Comparison of ENCODE assay signal across 8 cellular contexts in the genomic region with DNA sequence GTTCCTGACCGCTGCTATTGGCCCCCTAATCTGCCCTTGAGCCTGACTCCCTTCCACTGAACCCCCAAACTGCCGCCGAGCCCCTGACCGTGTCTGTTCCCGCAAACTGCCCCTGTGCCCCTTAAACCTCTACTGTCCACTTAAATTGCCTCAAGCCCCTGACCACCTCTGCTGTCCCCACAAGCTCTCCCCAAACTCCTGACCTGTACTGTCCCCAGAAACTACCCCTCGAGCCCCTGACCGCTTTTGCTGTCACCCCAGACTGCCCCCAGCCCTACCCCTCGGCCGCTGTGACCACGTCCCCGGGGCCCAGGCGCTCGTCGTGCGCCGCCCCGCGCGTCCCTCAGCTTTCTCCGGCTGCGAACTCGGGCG. TPM values are rescaled to one million over a fixed set of nuclear protein-coding genes. Genes with fewer than 3 reads are reported as not detected.
A peak's percentile ranks its signal among the peaks of the same experiment; 100 is the strongest.
DNase-seq lines count a peak whose midpoint lies in the region; ATAC-seq and TF ChIP-seq lines count a peak whose summit lies in the region.

No MANE protein-coding gene starts in this region.

- H3K4me3 ChIP-seq in heart right ventricle (peak overlapping the region; percentile 73 to 96 (median 82)), mesodermal cell (ENCODE audit: extremely low read depth, insufficient read depth, low read length, poor library complexity, severe bottlenecking) (peak overlapping the region; percentile 85), aorta (ENCODE audit: low read length in 2 of 2) (peak overlapping the region; percentile 65)

- peak overlapping the region in 9 of 10 donors; percentile 49 to 95 (median 90) for H3K27ac ChIP-seq in heart right ventricle
- no peak overlapping the region for H3K27ac ChIP-seq in mesodermal cell (ENCODE audit: low read depth, low read length, severe bottlenecking)
- no peak overlapping the region for H3K27ac ChIP-seq in aorta (ENCODE audit: low read depth in 1 of 2, low read length in 2 of 2)

- intact Hi-C loops in heart right ventricle (cut with DNase I) (loop anchor here in 6 of 10 donors (2.0 to 10.0 kb wide), 5 partner anchors 37 to 60 kb away; partner anchors contain the start of gene ZNF57 (in 3 of the 6)), cardiac septum (cut with DNase I) (loop anchor here (5.0 kb wide), 1 partner anchor 42 kb away; the partner anchor contains the start of gene ZNF57), aorta (cut with DNase I) (no loop called here)

- H3K9me3 ChIP-seq in heart right ventricle (no peaks in the 10 kb centered on the region), mesodermal cell (ENCODE audit: control insufficient read depth, low read length) (no peaks in the 10 kb centered on the region), aorta (ENCODE audit: control insufficient read depth, low read length) (no peaks in the 10 kb centered on the region)

- peaks cover 36% of the 10 kb centered on the region for H3K36me3 Mint-ChIP-seq in brain

- peak overlapping the region; percentile 38 to 99 (median 84) for H3K27ac Mint-ChIP-seq in brain

- H3K4me3 Mint-ChIP-seq in brain = peak overlapping the region; percentile 91 to 99 (median 98)

- WGBS in heart right ventricle, 2 donors = 3% methylated on average over 23 of the region's 23 CpGs
- 4 to 5% methylated on average over 23 of the region's 23 CpGs for WGBS in mesodermal cell (ENCODE audit: insufficient coverage in 2 of 2), 2 experiments
- WGBS in aorta, 2 donors = 2 to 3% methylated on average over 22 to 23 of the region's 23 CpGs

- no peak for DNase-seq in heart right ventricle
- DNase-seq in cardiac septum (ENCODE audit: low spot score) = no peak
- no peak for DNase-seq in aorta
- no peak for DNase-seq in NCI-H2081 (lab: John Stamatoyannopoulos, UW)
- no peak for DNase-seq in iPS-NIHi11 (ENCODE audit: low spot score)
- DNase-seq in inferior parietal cortex (ENCODE audit: extremely low spot score) = no peak

- no peaks in the 10 kb centered on the region for H3K27me3 ChIP-seq in heart right ventricle
- H3K27me3 ChIP-seq in aorta (ENCODE audit: control insufficient read depth in 1 of 2, insufficient read depth in 2 of 2, low read length in 1 of 2) = no peaks in the 10 kb centered on the region

- H3K4me1 ChIP-seq in heart right ventricle (peaks cover 3 to 35% (median 25%) of the 10 kb centered on the region in 9 donors), mesodermal cell (ENCODE audit: control insufficient read depth, insufficient read depth, low read length, poor library complexity, severe bottlenecking) (peaks cover 1% of the 10 kb centered on the region), aorta (ENCODE audit: control insufficient read depth in 1 of 2, insufficient read depth in 2 of 2, low read length in 2 of 2) (no peaks in the 10 kb centered on the region)

- TF ChIP-seq CTCF in heart right ventricle (IDR thresholded peaks at IDR 0.05) (no peak), brain (conservative IDR thresholded peaks at IDR 0.05) (no peak)

- ATAC-seq in heart right ventricle (peak in 1 of 8 donors; percentile 49), aorta (ENCODE audit: low FRiP score) (no peak)

- peaks cover 0 to 8% (median 3%) of the 10 kb centered on the region in 9 donors for H3K36me3 ChIP-seq in heart right ventricle
- peaks cover 9% of the 10 kb centered on the region for H3K36me3 ChIP-seq in mesodermal cell (ENCODE audit: control insufficient read depth, insufficient read depth, low read length)
- H3K36me3 ChIP-seq in aorta (ENCODE audit: control insufficient read depth in 1 of 2, insufficient read depth in 2 of 2, low read length in 1 of 2) = no peaks in the 10 kb centered on the region

- H3K4me1 Mint-ChIP-seq in brain = peaks cover 61% of the 10 kb centered on the region

- peaks cover 0 to 8% (median 3%) of the 10 kb centered on the region in 5 experiments for H3K9me3 Mint-ChIP-seq in brain

- peaks cover 13% of the 10 kb centered on the region for H3K27me3 Mint-ChIP-seq in brain

RNA-seq across cellular contexts. Expression of gene ZNF77, which starts 0.4 kb away (rescaled TPM):
- total RNA-seq in heart right ventricle (1 to 10 TPM; 1.0 to 2.6 (median 2.3) TPM), cardiac septum (2.0 TPM), aorta (1 to 10 TPM; 4.1 to 4.5 TPM)
- polyA plus RNA-seq in heart right ventricle (1 to 10 TPM; 2.5 to 2.9 TPM), brain (ENCODE audit: insufficient read depth, low read depth, low replicate concordance) (3.1 TPM), aorta (1 to 10 TPM; 1.3 to 3.1 TPM)
- 9.7 TPM for polyA plus RNA-seq in mesodermal cell (2013, experiment 1 of 2)
- 8.4 TPM for polyA plus RNA-seq in mesodermal cell (2013, experiment 2 of 2)

RNA-seq across cellular contexts. Expression of gene TLE6, which starts 33.0 kb away (rescaled TPM):
- total RNA-seq in heart right ventricle (1 to 10 TPM in 2 of 10 donors, under 1 TPM in 5, not detected in 3; 0.34 to 2.8 (median 0.45) TPM), cardiac septum (1.0 TPM), aorta (1 to 10 TPM in 1 of 2 donors, under 1 TPM in 1; 0.65 to 3.5 TPM)
- polyA plus RNA-seq in heart right ventricle (1 to 10 TPM; 1.2 to 3.5 TPM), brain (ENCODE audit: insufficient read depth, low read depth, low replicate concordance) (12.7 TPM), aorta (10 to 100 TPM in 1 of 2 donors, 1 to 10 TPM in 1; 4.0 to 12.0 TPM)
- 3.5 TPM for polyA plus RNA-seq in mesodermal cell (2013, experiment 1 of 2)
- 2.6 TPM for polyA plus RNA-seq in mesodermal cell (2013, experiment 2 of 2)

RNA-seq across cellular contexts. Expression of gene ZNF57, which starts 43.7 kb away (rescaled TPM):
- total RNA-seq in heart right ventricle (1 to 10 TPM; 1.0 to 5.5 (median 3.0) TPM), cardiac septum (1.8 TPM), aorta (1 to 10 TPM; 2.7 to 4.1 TPM)
- polyA plus RNA-seq in heart right ventricle (1 to 10 TPM; 2.8 to 3.2 TPM), brain (ENCODE audit: insufficient read depth, low read depth, low replicate concordance) (1.9 TPM), aorta (1 to 10 TPM; 2.5 to 3.3 TPM)
- polyA plus RNA-seq in mesodermal cell (2013, experiment 1 of 2) = 3.6 TPM
- polyA plus RNA-seq in mesodermal cell (2013, experiment 2 of 2) = 2.9 TPM

Comparison
In these comparisons a context has a peak if more than half of its experiments do, and no peak if none do; other contexts are left out.
1. H3K27ac ChIP-seq: peak in heart right ventricle (9 of 10); none in mesodermal cell (single experiment) and aorta (0 of 2).
2. intact Hi-C loops: an anchor here in heart right ventricle (2.0 to 10.0 kb wide) and cardiac septum (5.0 kb wide); none called in aorta.
3. Peak in every context shown above with its lines, with median percentiles within 50 percentile points of each other: H3K4me3 ChIP-seq.